1 cellular context compared by ENCODE assay signal in genomic region chr6:25346064-25346463, GRCh38.
TF ChIP-seq lines count a peak whose summit lies in the region.

No MANE protein-coding gene starts in this region.

TF ChIP-seq in HEK293, 187 proteins besides CTCF, POLR2A, EP300 and RAD21 (continued from another document and continues in another):
- TF ChIP-seq IKZF3 (tag by site-specific recombination; IDR thresholded peaks at IDR 0.05): no peak; the same call in 1 of the 2 replicates
- TF ChIP-seq KLF16 (tag by site-specific recombination; IDR thresholded peaks at IDR 0.05): no peak
- TF ChIP-seq ZNF544 (tag by site-specific recombination; IDR thresholded peaks at IDR 0.05): no peak
- no peak for TF ChIP-seq ZNF529 (tag by site-specific recombination; IDR thresholded peaks at IDR 0.05; ENCODE audit: insufficient replicate concordance)
- TF ChIP-seq ZXDB (tag by site-specific recombination; IDR thresholded peaks at IDR 0.05): 0 out of 2 replicates have a peak, but pooled peaks have one; percentile 27
- TF ChIP-seq ZBTB6 (tag by site-specific recombination; IDR thresholded peaks at IDR 0.05): no peak
- no peak for TF ChIP-seq ZNF140 (tag by site-specific recombination; IDR thresholded peaks at IDR 0.05)
- no peak for TF ChIP-seq ZNF426 (tag by site-specific recombination; IDR thresholded peaks at IDR 0.05)
- no peak for TF ChIP-seq SALL2 (tag by site-specific recombination; IDR thresholded peaks at IDR 0.05; ENCODE audit: borderline replicate concordance)
- TF ChIP-seq ZNF449 (tag by site-specific recombination; IDR thresholded peaks at IDR 0.05): no peak
- peak; percentile 60; the same call in 1 of the 2 replicates for TF ChIP-seq ZBTB21 (tag by site-specific recombination; IDR thresholded peaks at IDR 0.05)
- TF ChIP-seq ZNF10 (tag by site-specific recombination; IDR thresholded peaks at IDR 0.05): no peak
- no peak for TF ChIP-seq ZFP3 (tag by site-specific recombination; IDR thresholded peaks at IDR 0.05; ENCODE audit: low read depth)
- no peak for TF ChIP-seq OVOL3 (tag by site-specific recombination; IDR thresholded peaks at IDR 0.05)
- TF ChIP-seq ZNF214 (tag by site-specific recombination; IDR thresholded peaks at IDR 0.05; ENCODE audit: borderline replicate concordance): no peak
- TF ChIP-seq ZNF23 (tag by site-specific recombination; IDR thresholded peaks at IDR 0.05; ENCODE audit: borderline replicate concordance): no peak
- TF ChIP-seq ZBTB20 (tag by site-specific recombination; IDR thresholded peaks at IDR 0.05): no peak; the same call in 1 of the 2 replicates
- peak; percentile 60; the same call in 1 of the 2 replicates for TF ChIP-seq ZNF692 (tag by site-specific recombination; IDR thresholded peaks at IDR 0.05)
- TF ChIP-seq ZNF530 (tag by site-specific recombination; IDR thresholded peaks at IDR 0.05; ENCODE audit: low read depth): no peak
- TF ChIP-seq ZNF248 (tag by site-specific recombination; IDR thresholded peaks at IDR 0.05): no peak
- no peak for TF ChIP-seq RBAK (tag by site-specific recombination; IDR thresholded peaks at IDR 0.05)
- TF ChIP-seq ZNF629 (tag by site-specific recombination; IDR thresholded peaks at IDR 0.05): peak; percentile 86
- no peak for TF ChIP-seq AEBP2 (tag by site-specific recombination; IDR thresholded peaks at IDR 0.05; ENCODE audit: borderline replicate concordance)
- TF ChIP-seq GFI1B (tag by site-specific recombination; IDR thresholded peaks at IDR 0.05): no peak
- TF ChIP-seq ZNF362 (tag by site-specific recombination; IDR thresholded peaks at IDR 0.05): no peak
- 0 out of 2 replicates have a peak, but pooled peaks have one; percentile 23 for TF ChIP-seq ZNF280C (tag by site-specific recombination; IDR thresholded peaks at IDR 0.05)
- no peak for TF ChIP-seq ZNF792 (tag by site-specific recombination; IDR thresholded peaks at IDR 0.05)
- TF ChIP-seq GLI2 (tag by site-specific recombination; IDR thresholded peaks at IDR 0.05; ENCODE audit: borderline replicate concordance, low read depth): no peak
- peak; percentile 73 for TF ChIP-seq SP7 (tag by site-specific recombination; IDR thresholded peaks at IDR 0.05)
- no peak for TF ChIP-seq ZNF777 (tag by site-specific recombination; IDR thresholded peaks at IDR 0.05; ENCODE audit: borderline replicate concordance)
- no peak for TF ChIP-seq ZNF157 (tag by site-specific recombination; IDR thresholded peaks at IDR 0.05)
- TF ChIP-seq ZNF223 (tag by site-specific recombination; IDR thresholded peaks at IDR 0.05): no peak
- no peak for TF ChIP-seq GLIS1 (tag by site-specific recombination; IDR thresholded peaks at IDR 0.05)
- TF ChIP-seq BCL11B (tag by site-specific recombination; IDR thresholded peaks at IDR 0.05; ENCODE audit: low read depth): no peak
- TF ChIP-seq ZNF843 (tag by site-specific recombination; IDR thresholded peaks at IDR 0.05): no peak
- no peak for TF ChIP-seq ZNF239 (tag by site-specific recombination; IDR thresholded peaks at IDR 0.05)
- TF ChIP-seq ZNF626 (tag by site-specific recombination; IDR thresholded peaks at IDR 0.05): no peak
- TF ChIP-seq ATF2 (tag by site-specific recombination; IDR thresholded peaks at IDR 0.05; ENCODE audit: low read depth): peak; percentile 91
- TF ChIP-seq ZNF514 (tag by site-specific recombination; IDR thresholded peaks at IDR 0.05): no peak
- no peak for TF ChIP-seq ZNF623 (tag by site-specific recombination; IDR thresholded peaks at IDR 0.05)
- no peak for TF ChIP-seq ZSCAN23 (tag by site-specific recombination; IDR thresholded peaks at IDR 0.05)
- TF ChIP-seq ZNF155 (tag by site-specific recombination; IDR thresholded peaks at IDR 0.05): no peak
- TF ChIP-seq FEZF1 (tag by site-specific recombination; IDR thresholded peaks at IDR 0.05): no peak
- TF ChIP-seq KLF10 (tag by site-specific recombination; IDR thresholded peaks at IDR 0.05): no peak
- TF ChIP-seq ZNF2 (tag by site-specific recombination; IDR thresholded peaks at IDR 0.05): no peak
- TF ChIP-seq ZNF654 (tag by site-specific recombination; IDR thresholded peaks at IDR 0.05; ENCODE audit: low read depth): no peak
- no peak for TF ChIP-seq ZSCAN5A (tag by site-specific recombination; IDR thresholded peaks at IDR 0.05)
- no peak for TF ChIP-seq ZNF660 (tag by site-specific recombination; IDR thresholded peaks at IDR 0.05)
- TF ChIP-seq HIC1 (tag by site-specific recombination; IDR thresholded peaks at IDR 0.05): no peak
- TF ChIP-seq ZNF37A (tag by site-specific recombination; IDR thresholded peaks at IDR 0.05): no peak
- TF ChIP-seq GLI4 (tag by site-specific recombination; IDR thresholded peaks at IDR 0.05): no peak
- no peak for TF ChIP-seq ZNF423 (tag by site-specific recombination; IDR thresholded peaks at IDR 0.05)
- TF ChIP-seq ZNF776 (tag by site-specific recombination; IDR thresholded peaks at IDR 0.05; ENCODE audit: borderline replicate concordance): no peak
- no peak for TF ChIP-seq ZBTB7A (tag by site-specific recombination; IDR thresholded peaks at IDR 0.05; ENCODE audit: low read depth)
- TF ChIP-seq ZNF341 (tag by site-specific recombination; IDR thresholded peaks at IDR 0.05; ENCODE audit: low read depth): no peak
- no peak for TF ChIP-seq ZNF560 (tag by site-specific recombination; IDR thresholded peaks at IDR 0.05; ENCODE audit: borderline replicate concordance)
- no peak for TF ChIP-seq ZBTB1 (tag by site-specific recombination; IDR thresholded peaks at IDR 0.05)
- no peak for TF ChIP-seq ZNF76 (tag by site-specific recombination; IDR thresholded peaks at IDR 0.05; ENCODE audit: borderline replicate concordance, low read depth)
